Comparison of ENCODE assay signal across 12 cellular contexts in genomic region chr10:79229081-79229541, GRCh38.
DNase-seq lines count a peak whose midpoint lies in the region; ATAC-seq, FAIRE-seq and TF ChIP-seq lines count a peak whose summit lies in the region.
"Had no signal": no experiment of that assay in that cellular context is flagged by ENCODE, and none has a peak within 500 bp of the region (broad histone marks: within the 10 kb centered on the region; RNA-seq: fewer than 3 reads in every experiment).

No MANE protein-coding gene starts in this region.

- H3K27me3 ChIP-seq in cardiac muscle cell (no peaks in the 10 kb centered on the region), right atrium auricular region (no peaks in the 10 kb centered on the region), OCI-LY3 (ENCODE audit: low read depth, low read length) (no peaks in the 10 kb centered on the region), Peyer's patch (no peaks in the 10 kb centered on the region)
- no peaks in the 10 kb centered on the region for H3K27me3 ChIP-seq in CD8-positive, alpha-beta memory T cell (ENCODE audit: insufficient read depth, low read length, poor library complexity, severe bottlenecking)

- FAIRE-seq in islet of Langerhans (lab: Jason Lieb, UNC), result peak; percentile 53

- no peak overlapping the region for H3K4me3 Mint-ChIP-seq in CD8-positive, alpha-beta memory T cell

- H3K4me1 Mint-ChIP-seq in CD8-positive, alpha-beta memory T cell, result peaks cover 0 to 4% (median 0%) of the 10 kb centered on the region in 3 donors

- H3K9ac ChIP-seq in OCI-LY3 (ENCODE audit: low read length), result no peak overlapping the region
- H3K9ac ChIP-seq: parathyroid adenoma had no signal

- H3K36me3 ChIP-seq in cardiac muscle cell, result peaks cover 27% of the 10 kb centered on the region
- H3K36me3 ChIP-seq in right atrium auricular region, result peaks cover 60% of the 10 kb centered on the region
- H3K36me3 ChIP-seq in OCI-LY3 (replicated peaks; ENCODE audit: low read depth, low read length), result no peaks in the 10 kb centered on the region
- peaks cover 0 to 67% (median 0%) of the 10 kb centered on the region in 3 donors for H3K36me3 ChIP-seq in Peyer's patch
- no peaks in the 10 kb centered on the region for H3K36me3 ChIP-seq in CD8-positive, alpha-beta memory T cell (ENCODE audit: insufficient read depth, low read length)

- H3K4me1 ChIP-seq in cardiac muscle cell (ENCODE audit: low read depth) (peaks cover 16% of the 10 kb centered on the region), right atrium auricular region (peaks cover 0 to 39% of the 10 kb centered on the region in 2 donors), OCI-LY3 (ENCODE audit: low read length) (peaks cover 21% of the 10 kb centered on the region), Peyer's patch (no peaks in the 10 kb centered on the region)
- H3K4me1 ChIP-seq in CD8-positive, alpha-beta memory T cell (ENCODE audit: insufficient read depth, low read length), result no peaks in the 10 kb centered on the region

- DNase-seq in cardiac muscle cell (ENCODE audit: low read depth in 1 of 2, low spot score in 1 of 2) (no peak), right atrium auricular region (ENCODE audit: low spot score) (no peak), Peyer's patch (no peak), A172 (ENCODE audit: low spot score) (no peak)
- no peak for DNase-seq in CD8-positive, alpha-beta memory T cell
- DNase-seq: activated CD4-positive, alpha-beta T cell treated with anti-CD3 and anti-CD28 coated beads, Interleukin-2, amount 50 U/mL, for 48 hours; NCI-H510A treated with DMSO at 0.1 percent for 48 hours; stimulated activated CD4-positive, alpha-beta T cell treated with anti-CD3 and anti-CD28 coated beads, Interleukin-2, amount 100 ng/mL, for 48 hours had no signal

- H3K27ac Mint-ChIP-seq in CD8-positive, alpha-beta memory T cell, result no peak overlapping the region

- no peaks in the 10 kb centered on the region for H3K9me3 ChIP-seq in cardiac muscle cell (ENCODE audit: low read depth)
- H3K9me3 ChIP-seq in right atrium auricular region, result no peaks in the 10 kb centered on the region
- H3K9me3 ChIP-seq in OCI-LY3 (ENCODE audit: insufficient read depth, low read length), result no peaks in the 10 kb centered on the region
- no peaks in the 10 kb centered on the region for H3K9me3 ChIP-seq in Peyer's patch
- no peaks in the 10 kb centered on the region for H3K9me3 ChIP-seq in CD8-positive, alpha-beta memory T cell (ENCODE audit: low read length)

- no peak for TF ChIP-seq POLR2A in Peyer's patch (IDR thresholded peaks at IDR 0.05)

- no peak for ATAC-seq in GM19467 (IDR thresholded peaks at IDR 0.05; ENCODE audit: unreplicated experiment)

- no peaks in the 10 kb centered on the region for H3K9me3 Mint-ChIP-seq in CD8-positive, alpha-beta memory T cell

- POLR2A ChIA-PET in CD8-positive, alpha-beta memory T cell (lab: Charles Lee), result no interaction called here

- no peak overlapping the region for H3K4me3 ChIP-seq in cardiac muscle cell
- no peak overlapping the region for H3K4me3 ChIP-seq in right atrium auricular region
- H3K4me3 ChIP-seq in OCI-LY3 (ENCODE audit: low read length), result no peak overlapping the region; the same call in 1 of the 2 replicates
- H3K4me3 ChIP-seq in Peyer's patch, result no peak overlapping the region
- H3K4me3 ChIP-seq in CD8-positive, alpha-beta memory T cell (ENCODE audit: low read length), result no peak overlapping the region

- H3K27ac ChIP-seq in cardiac muscle cell (peak overlapping the region; percentile 11), right atrium auricular region (no peak overlapping the region), OCI-LY3 (ENCODE audit: low read length) (no peak overlapping the region), Peyer's patch (no peak overlapping the region)
- no peak overlapping the region for H3K27ac ChIP-seq in CD8-positive, alpha-beta memory T cell (ENCODE audit: low read depth, low read length)
- H3K27ac ChIP-seq: parathyroid adenoma had no signal

- CTCF ChIA-PET in CD8-positive, alpha-beta memory T cell (lab: Charles Lee), result interaction anchor here (1.1 kb wide), 1 partner anchor 32 kb away, joined by 3 read pairs; no protein-coding TSS in a partner anchor

- H3K4me2 ChIP-seq in OCI-LY3 (ENCODE audit: low read length), result peak overlapping the region; percentile 66

- H4K20me1 ChIP-seq in OCI-LY3 (ENCODE audit: insufficient read depth, low read length), result no peaks in the 10 kb centered on the region

- H3K27me3 Mint-ChIP-seq in CD8-positive, alpha-beta memory T cell, result no peaks in the 10 kb centered on the region

- H3K36me3 Mint-ChIP-seq in CD8-positive, alpha-beta memory T cell, result peaks cover 0 to 2% (median 0%) of the 10 kb centered on the region in 3 donors

- TF ChIP-seq CTCF in cardiac muscle cell (IDR thresholded peaks at IDR 0.05; ENCODE audit: low read depth, low read length) (no peak), right atrium auricular region (IDR thresholded peaks at IDR 0.05) (no peak), OCI-LY3 (IDR thresholded peaks at IDR 0.05; ENCODE audit: low read depth, low read length) (no peak), Peyer's patch (IDR thresholded peaks at IDR 0.05) (no peak)

- H2AFZ ChIP-seq in OCI-LY3 (ENCODE audit: low read depth, low read length), result no peak overlapping the region
- H2AFZ ChIP-seq: parathyroid adenoma had no signal

- H3K79me2 ChIP-seq in OCI-LY3 (ENCODE audit: low read length), result no peaks in the 10 kb centered on the region
